8 cellular contexts compared by ENCODE assay signal in the genomic region with DNA sequence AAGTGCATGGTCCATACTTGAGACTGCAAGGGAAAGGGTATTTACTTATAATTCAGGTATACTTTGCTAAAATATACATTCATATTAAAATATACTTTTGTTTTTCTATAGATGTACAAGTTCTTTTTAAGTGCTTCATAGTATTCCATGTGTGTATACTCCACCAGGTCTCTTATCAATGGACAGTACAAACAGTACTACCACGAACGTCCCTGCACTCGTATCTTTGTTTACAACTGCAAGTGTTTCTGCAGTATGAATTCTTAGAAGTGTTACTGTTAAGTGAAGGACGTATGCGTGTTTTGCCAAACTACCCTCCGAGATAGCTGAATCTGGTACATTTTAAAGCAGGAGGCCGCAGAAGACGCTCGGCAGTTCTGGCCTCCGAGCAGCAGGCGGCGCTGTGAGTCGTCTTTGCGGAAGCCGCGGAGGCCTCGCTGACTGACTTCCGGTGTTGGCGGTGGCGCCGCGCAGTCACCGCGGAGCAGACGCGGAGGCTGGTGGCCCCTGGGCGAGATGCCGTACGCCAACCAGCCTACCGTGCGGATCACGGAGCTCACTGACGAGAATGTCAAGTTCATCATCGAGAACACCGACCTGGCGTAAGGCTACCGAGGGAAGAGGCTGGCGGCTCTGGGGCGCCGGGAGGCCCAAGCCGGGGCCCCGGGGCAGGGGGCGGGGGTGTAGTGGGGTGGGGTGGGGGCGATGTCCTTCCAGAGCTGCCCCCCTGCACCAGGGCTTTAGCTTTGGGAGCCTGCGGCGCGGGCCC. TPM values are rescaled to one million over a fixed set of nuclear protein-coding genes. Genes with fewer than 3 reads are reported as not detected.
A peak's percentile ranks its signal among the peaks of the same experiment; 100 is the strongest.
DNase-seq lines count a peak whose midpoint lies in the region; ATAC-seq and TF ChIP-seq lines count a peak whose summit lies in the region.

TSS of gene POLR2C (plus strand) at position 471 of the 769 bp plus-strand sequence. CDS start at position 517, 46 bp downstream.

- WGBS in lung, 2 donors, result 1 to 3% methylated on average over 44 to 47 of the region's 47 CpGs

- H3K9me3 Mint-ChIP-seq in CD14-positive monocyte, result no peaks in the 10 kb centered on the region
- no peaks in the 10 kb centered on the region for H3K9me3 Mint-ChIP-seq in activated CD4-positive, alpha-beta memory T cell treated with anti-CD3 and anti-CD28 coated beads, Interleukin-2, amount 10 ng/mL, durations not matched to agents 7 days and 5 days

- CTCF ChIA-PET in activated CD4-positive, alpha-beta memory T cell treated with anti-CD3 and anti-CD28 coated beads, Interleukin-2, amount 10 ng/mL, durations not matched to agents 7 days and 5 days (lab: Charles Lee), result interaction anchor here (0.6 to 2.3 kb wide), 34 partner anchors 10 to 611 kb away, joined by 3 to 45 read pairs (median 4); partner anchors contain the start of genes CCDC102A, CCL17, CIAPIN1 and COQ9

- POLR2A ChIA-PET in activated CD4-positive, alpha-beta memory T cell treated with anti-CD3 and anti-CD28 coated beads, Interleukin-2, amount 10 ng/mL, durations not matched to agents 7 days and 5 days (lab: Charles Lee), result interaction anchor here (0.6 to 5.0 kb wide), 21 partner anchors 11 to 529 kb away, joined by 3 to 65 read pairs (median 6); partner anchors contain the start of genes CCDC102A, CIAPIN1, COQ9 and DOK4

- peaks cover 22% of the 10 kb centered on the region for H3K4me1 Mint-ChIP-seq in CD14-positive monocyte
- peaks cover 36% of the 10 kb centered on the region for H3K4me1 Mint-ChIP-seq in activated CD4-positive, alpha-beta memory T cell treated with anti-CD3 and anti-CD28 coated beads, Interleukin-2, amount 10 ng/mL, durations not matched to agents 7 days and 5 days

- peak; percentile 85 for DNase-seq in CD14-positive monocyte (ENCODE audit: low spot score)
- peak; percentile 89 for DNase-seq in GM19240 (ENCODE audit: insufficient read length, low spot score)
- DNase-seq in NCI-H82 treated with DMSO at 0.1 percent for 48 hours (lab: John Stamatoyannopoulos, UW; ENCODE audit: unreplicated experiment), result peak; percentile 31
- DNase-seq in activated CD4-positive, alpha-beta memory T cell treated with anti-CD3 and anti-CD28 coated beads, Interleukin-2, amount 10 ng/mL, durations not matched to agents 7 days and 5 days, result peak; percentile 93
- DNase-seq in ecto neural progenitor cell (ENCODE audit: low spot score), result peak; percentile 92
- DNase-seq in lung (ENCODE audit: low spot score), result peak; percentile 89
- DNase-seq in stimulated activated CD4-positive, alpha-beta T cell treated with anti-CD3 and anti-CD28 coated beads, TNF-alpha, amount 100 ng/mL, for 4 hours (ENCODE audit: low read depth in 3 of 3), result peak; percentile 84 to 88 (median 85)

- H3K4me3 Mint-ChIP-seq in CD14-positive monocyte, result peak within 1 kb of the TSS; percentile 99
- H3K4me3 Mint-ChIP-seq in activated CD4-positive, alpha-beta memory T cell treated with anti-CD3 and anti-CD28 coated beads, Interleukin-2, amount 10 ng/mL, durations not matched to agents 7 days and 5 days, result peak within 1 kb of the TSS; percentile 99

- TF ChIP-seq CTCF in CD14-positive monocyte (IDR thresholded peaks at IDR 0.05) (peak; percentile 97), lung (IDR thresholded peaks at IDR 0.05; ENCODE audit: control extremely low read depth, extremely low read depth) (peak; percentile 90)

- peaks cover 65 to 66% of the 10 kb centered on the region in 2 donors for H3K36me3 Mint-ChIP-seq in CD14-positive monocyte
- H3K36me3 Mint-ChIP-seq in activated CD4-positive, alpha-beta memory T cell treated with anti-CD3 and anti-CD28 coated beads, Interleukin-2, amount 10 ng/mL, durations not matched to agents 7 days and 5 days (ENCODE audit: low read depth), result peaks cover 35% of the 10 kb centered on the region

- intact Hi-C loops in CD14-positive monocyte (cut with micrococcal nuclease), result loop anchor here in 1 of 2 donors (2.0 to 10.0 kb wide), 2 partner anchors 16 to 272 kb away; partner anchors contain the start of genes CIAPIN1, COQ9 and KATNB1

- H3K4me3 ChIP-seq in lung, result peak within 1 kb of the TSS; percentile 93

- H3K27ac ChIP-seq in lung (ENCODE audit: low read depth in 1 of 2, low read length in 1 of 2), result peak within 1 kb of the TSS in 1 of 2 donors; percentile 84

- H3K27ac Mint-ChIP-seq in CD14-positive monocyte, result peak within 1 kb of the TSS; percentile 94 to 99 (median 97)
- H3K27ac Mint-ChIP-seq in activated CD4-positive, alpha-beta memory T cell treated with anti-CD3 and anti-CD28 coated beads, Interleukin-2, amount 10 ng/mL, durations not matched to agents 7 days and 5 days, result peak within 1 kb of the TSS; percentile 96

- no peaks in the 10 kb centered on the region for H3K9me3 ChIP-seq in lung (ENCODE audit: control insufficient read depth in 2 of 2, insufficient read depth in 1 of 2, low read length in 1 of 2)

- peaks cover 15 to 36% of the 10 kb centered on the region in 2 donors for H3K36me3 ChIP-seq in lung (ENCODE audit: control insufficient read depth in 2 of 2, insufficient read depth in 2 of 2, low read length in 2 of 2)

- H3K4me1 ChIP-seq in lung (ENCODE audit: control insufficient read depth in 2 of 2, insufficient read depth in 2 of 2, low read length in 2 of 2), result peaks cover 0 to 2% of the 10 kb centered on the region in 2 donors

- no peaks in the 10 kb centered on the region for H3K27me3 ChIP-seq in lung (ENCODE audit: control insufficient read depth, insufficient read depth)

- peaks cover 0 to 3% (median 2%) of the 10 kb centered on the region in 3 donors for H3K27me3 Mint-ChIP-seq in CD14-positive monocyte (ENCODE audit: low read depth in 3 of 3)
- H3K27me3 Mint-ChIP-seq in activated CD4-positive, alpha-beta memory T cell treated with anti-CD3 and anti-CD28 coated beads, Interleukin-2, amount 10 ng/mL, durations not matched to agents 7 days and 5 days, result no peaks in the 10 kb centered on the region

- ATAC-seq in HG03460 (IDR thresholded peaks at IDR 0.05; ENCODE audit: unreplicated experiment), result peak; percentile 84
- ATAC-seq in lung (ENCODE audit: insufficient read depth, low FRiP score), result peak; percentile 96

RNA-seq across cellular contexts. Expression of gene POLR2C, which starts in this region (rescaled TPM):
- polyA plus RNA-seq in CD14-positive monocyte (10 to 100 TPM; 22.6 to 24.4 TPM), lung (10 to 100 TPM; 65.8 to 75.4 TPM)
- total RNA-seq in activated CD4-positive, alpha-beta memory T cell treated with anti-CD3 and anti-CD28 coated beads, Interleukin-2, amount 10 ng/mL, durations not matched to agents 7 days and 5 days, result 10 to 100 TPM; 47.8 to 48.8 TPM
- total RNA-seq in lung, result 100 to 1,000 TPM in 1 of 2 donors, 10 to 100 TPM in 1; 89.5 to 124 TPM

Comparison
In these comparisons a context has a peak if more than half of its experiments do, and no peak if none do; other contexts are left out.
1. DNase-seq: peak in every context shown above with its lines; median percentile 93 in activated CD4-positive, alpha-beta memory T cell treated with anti-CD3 and anti-CD28 coated beads, Interleukin-2, amount 10 ng/mL, durations not matched to agents 7 days and 5 days; 92 in ecto neural progenitor cell; 89 in GM19240; 89 in lung; 85 in CD14-positive monocyte; 85 in stimulated activated CD4-positive, alpha-beta T cell treated with anti-CD3 and anti-CD28 coated beads, TNF-alpha, amount 100 ng/mL, for 4 hours; 31 in NCI-H82 treated with DMSO at 0.1 percent for 48 hours.